Comparison of ENCODE assay signal across 15 cellular contexts in the genomic region with DNA sequence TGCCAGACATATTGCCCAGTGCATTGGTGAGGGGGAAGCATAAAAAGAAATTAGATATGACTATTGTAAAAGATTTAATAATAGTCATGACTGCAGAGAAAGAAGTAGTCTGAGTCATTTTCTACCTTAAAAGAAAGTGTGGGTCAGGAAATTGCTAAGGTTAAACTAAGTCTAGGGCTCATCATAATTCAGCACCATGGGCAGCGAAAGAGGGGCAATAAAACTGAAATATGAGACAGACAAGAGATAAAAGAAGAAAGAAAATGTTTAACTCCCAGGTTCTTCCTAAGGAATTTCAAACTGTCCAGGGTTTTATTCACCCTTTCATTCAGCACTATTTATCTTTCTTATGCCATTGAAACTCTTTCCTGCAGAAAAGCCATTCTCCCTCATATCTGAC.
"Had no signal": no experiment of that assay in that cellular context is flagged by ENCODE, and none has a peak within 500 bp of the region (broad histone marks: within the 10 kb centered on the region; RNA-seq: fewer than 3 reads in every experiment).

No MANE protein-coding gene starts in this region.

- H3K9me3 ChIP-seq: pancreas, thyroid gland, uterus had no signal

- H3K27ac ChIP-seq: cardiac muscle cell, epithelial cell of prostate, pancreas, thyroid gland, uterus had no signal

- H3K36me3 ChIP-seq: cardiac muscle cell, pancreas, thyroid gland, uterus had no signal

- H3K27me3 ChIP-seq: cardiac muscle cell, pancreas, thyroid gland, uterus had no signal

- DNase-seq: activated CD4-positive, alpha-beta T cell treated with anti-CD3 and anti-CD28 coated beads, Interleukin-2, amount 10 ng/mL, durations not matched to agents 24 days and 14 days; activated CD4-positive, CD25-positive, alpha-beta regulatory T cell; activated CD8-positive, alpha-beta memory T cell treated with anti-CD3 and anti-CD28 coated beads, Interleukin-2, amount 50 U/mL, for 4 hours; activated CD8-positive, alpha-beta T cell treated with anti-CD3 and anti-CD28 coated beads, Interleukin-2, amount 10 ng/mL, durations not matched to agents 7 days and 5 days; activated effector memory CD4-positive, alpha-beta T cell treated with anti-CD3 and anti-CD28 coated beads, Interleukin-2, amount 50 U/mL, for 16 hours; activated T-cell treated with anti-CD3 and anti-CD28 coated beads, Interleukin-2, amount 50 U/mL, for 48 hours; foreskin melanocyte; naive B cell; pancreas; thyroid gland; uterus had no signal

- H3K4me1 ChIP-seq: pancreas, thyroid gland, uterus had no signal

- H3K4me3 ChIP-seq: cardiac muscle cell, pancreas, thyroid gland, uterus had no signal

- ATAC-seq: activated CD8-positive, alpha-beta T cell treated with anti-CD3 and anti-CD28 coated beads, Interleukin-2, amount 10 ng/mL, durations not matched to agents 7 days and 5 days; activated naive CD4-positive, alpha-beta T cell treated with anti-CD3 and anti-CD28 coated beads, Interleukin-2, amount 50 U/mL, for 72 hours; pancreas; stimulated activated effector memory CD8-positive, alpha-beta T cell treated with anti-CD3 and anti-CD28 coated beads, Interleukin-12 subunit alpha, Interleukin-12 subunit beta, amount 100 ng/mL, for 72 hours had no signal
